In genomic region chr12:81530352-81530751, GRCh38 we compare ENCODE assay signal across 16 cellular contexts.
DNase-seq lines count a peak whose midpoint lies in the region; ATAC-seq and TF ChIP-seq lines count a peak whose summit lies in the region.
"Had no signal": no experiment of that assay in that cellular context is flagged by ENCODE, and none has a peak within 500 bp of the region (broad histone marks: within the 10 kb centered on the region; RNA-seq: fewer than 3 reads in every experiment).

No MANE protein-coding gene starts in this region.

- TF ChIP-seq POLR2A in gastrocnemius medialis (IDR thresholded peaks at IDR 0.05): no peak

- H3K27ac ChIP-seq in gastrocnemius medialis: no peak overlapping the region
- H3K27ac ChIP-seq: GM23248, Peyer's patch had no signal

- no peaks in the 10 kb centered on the region for H3K27me3 ChIP-seq in gastrocnemius medialis
- H3K27me3 ChIP-seq: Peyer's patch had no signal

- no peaks in the 10 kb centered on the region for H3K9me3 ChIP-seq in gastrocnemius medialis
- H3K9me3 ChIP-seq: Peyer's patch had no signal

- no peaks in the 10 kb centered on the region for H3K36me3 ChIP-seq in gastrocnemius medialis
- H3K36me3 ChIP-seq: Peyer's patch had no signal

- intact Hi-C loops in gastrocnemius medialis (cut with DNase I; ENCODE audit: low total_unique reads): no loop called here

- no peak overlapping the region for H3K4me3 ChIP-seq in astrocyte of the spinal cord (ENCODE audit: low read depth, low read length)
- no peak overlapping the region for H3K4me3 ChIP-seq in retinal pigment epithelial cell (ENCODE audit: low read length)
- H3K4me3 ChIP-seq in gastrocnemius medialis: no peak overlapping the region
- H3K4me3 ChIP-seq: GM23248, Peyer's patch had no signal

- DNase-seq in NCI-H226: peak; percentile 64
- peak; percentile 38 for DNase-seq in astrocyte of the spinal cord (ENCODE audit: low read depth, low spot score)
- DNase-seq in glomerular visceral epithelial cell (ENCODE audit: extremely low spot score): peak; percentile 29
- peak; percentile 23 for DNase-seq in retinal pigment epithelial cell (ENCODE audit: low read depth)
- no peak for DNase-seq in GF-D8 (lab: John Stamatoyannopoulos, UW)
- DNase-seq in gastrocnemius medialis: no peak
- DNase-seq: C1 segment of cervical spinal cord; DND-41; GM23248; NCI-H1092 treated with DMSO at 0.1 percent for 48 hours; NCI-H2081; NK-92 treated with Interleukin-12 subunit alpha and Interleukin-12 subunit beta, amount 100 ng/mL, for 24 hours; Peyer's patch had no signal

- TF ChIP-seq CTCF in astrocyte of the spinal cord (IDR thresholded peaks at IDR 0.05; ENCODE audit: low read depth, low read length) (no peak), retinal pigment epithelial cell (conservative IDR thresholded peaks at IDR 0.05; ENCODE audit: low read depth, low read length) (no peak), gastrocnemius medialis (IDR thresholded peaks at IDR 0.05 in 4 of 5, conservative IDR thresholded peaks at IDR 0.05 in 1 of 5) (no peak)

- ATAC-seq in HG02884 (IDR thresholded peaks at IDR 0.05; ENCODE audit: unreplicated experiment) (no peak), gastrocnemius medialis (no peak)
- ATAC-seq: HCT116, Right ventricle myocardium inferior had no signal

- in situ Hi-C loops in astrocyte of the spinal cord (cut with HindIII; ENCODE audit: low sequenced_read_pairs): no loop called here
- in situ Hi-C loops in gastrocnemius medialis (cut with MboI; ENCODE audit: low sequenced_read_pairs in 4 of 4): no loop called here

- no peaks in the 10 kb centered on the region for H3K4me1 ChIP-seq in gastrocnemius medialis
- H3K4me1 ChIP-seq: Peyer's patch had no signal

Comparison
In these comparisons a context has a peak if more than half of its experiments do, and no peak if none do; other contexts are left out.
1. DNase-seq: peak in NCI-H226 (single experiment), astrocyte of the spinal cord (single experiment), glomerular visceral epithelial cell (single experiment) and retinal pigment epithelial cell (single experiment); none in GF-D8 (single experiment) and gastrocnemius medialis (0 of 2).